In genomic region chr18:70333757-70334156, GRCh38 we compare ENCODE assay signal across 1 cellular context.
TF ChIP-seq lines count a peak whose summit lies in the region.

No MANE protein-coding gene starts in this region.

TF ChIP-seq in A549, 52 proteins besides CTCF, POLR2A, EP300 and RAD21 (continued from another document):
- TF ChIP-seq HOXB13 (CRISPR knock-in tag; IDR thresholded peaks at IDR 0.05; ENCODE audit: low read depth), result no peak
- no peak for TF ChIP-seq ZFP36 (IDR thresholded peaks at IDR 0.05; ENCODE audit: borderline replicate concordance, partially characterized antibody)
- TF ChIP-seq MYC (IDR thresholded peaks at IDR 0.05; ENCODE audit: borderline replicate concordance, low read length), result no peak
- TF ChIP-seq FOXS1 (CRISPR knock-in tag; IDR thresholded peaks at IDR 0.05), result no peak
- TF ChIP-seq RFX5 (IDR thresholded peaks at IDR 0.05), result no peak
- no peak for TF ChIP-seq USF2 (IDR thresholded peaks at IDR 0.05)
- no peak for TF ChIP-seq HOXA7 (CRISPR knock-in tag; IDR thresholded peaks at IDR 0.05)
- TF ChIP-seq ELK1 (IDR thresholded peaks at IDR 0.05; ENCODE audit: low read depth, low read length), result no peak
- TF ChIP-seq CEBPB (IDR thresholded peaks at IDR 0.05), result peak; percentile 57 to 80
- no peak for TF ChIP-seq BHLHE40 (IDR thresholded peaks at IDR 0.05; ENCODE audit: low read depth, low read length)
- TF ChIP-seq, protein P1, sequence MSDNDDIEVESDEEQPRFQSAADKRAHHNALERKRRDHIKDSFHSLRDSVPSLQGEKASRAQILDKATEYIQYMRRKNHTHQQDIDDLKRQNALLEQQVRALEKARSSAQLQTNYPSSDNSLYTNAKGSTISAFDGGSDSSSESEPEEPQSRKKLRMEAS (IDR thresholded peaks at IDR 0.05), result peak; percentile 35; the same call in 1 of the 2 replicates
- no peak for TF ChIP-seq TP53 (CRISPR knock-in tag; IDR thresholded peaks at IDR 0.05)
- TF ChIP-seq JUN (IDR thresholded peaks at IDR 0.05), result peak; percentile 42 to 66; a peak in 4 of 5 replicates
- no peak for TF ChIP-seq KDM1A (IDR thresholded peaks at IDR 0.05; ENCODE audit: low read depth)
- TF ChIP-seq, protein P2, sequence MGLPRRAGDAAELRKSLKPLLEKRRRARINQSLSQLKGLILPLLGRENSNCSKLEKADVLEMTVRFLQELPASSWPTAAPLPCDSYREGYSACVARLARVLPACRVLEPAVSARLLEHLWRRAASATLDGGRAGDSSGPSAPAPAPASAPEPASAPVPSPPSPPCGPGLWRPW (IDR thresholded peaks at IDR 0.05), result peak; percentile 84
- TF ChIP-seq CHD4 (IDR thresholded peaks at IDR 0.05; ENCODE audit: borderline replicate concordance), result no peak
- no peak for TF ChIP-seq FOSB (CRISPR knock-in tag; IDR thresholded peaks at IDR 0.05)
- TF ChIP-seq RNF2 (IDR thresholded peaks at IDR 0.05; ENCODE audit: borderline replicate concordance, low read depth), result no peak
- TF ChIP-seq NR3C1 (IDR thresholded peaks at IDR 0.05), result no peak
- no peak for TF ChIP-seq POLR2AphosphoS2 (conservative IDR thresholded peaks at IDR 0.05; ENCODE audit: low read length)
- TF ChIP-seq, protein P3, sequence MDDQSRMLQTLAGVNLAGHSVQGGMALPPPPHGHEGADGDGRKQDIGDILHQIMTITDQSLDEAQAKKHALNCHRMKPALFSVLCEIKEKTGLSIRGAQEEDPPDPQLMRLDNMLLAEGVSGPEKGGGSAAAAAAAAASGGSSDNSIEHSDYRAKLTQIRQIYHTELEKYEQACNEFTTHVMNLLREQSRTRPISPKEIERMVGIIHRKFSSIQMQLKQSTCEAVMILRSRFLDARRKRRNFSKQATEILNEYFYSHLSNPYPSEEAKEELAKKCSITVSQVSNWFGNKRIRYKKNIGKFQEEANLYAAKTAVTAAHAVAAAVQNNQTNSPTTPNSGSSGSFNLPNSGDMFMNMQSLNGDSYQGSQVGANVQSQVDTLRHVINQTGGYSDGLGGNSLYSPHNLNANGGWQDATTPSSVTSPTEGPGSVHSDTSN (IDR thresholded peaks at IDR 0.05), result no peak
- TF ChIP-seq MAFK (IDR thresholded peaks at IDR 0.05; ENCODE audit: partially characterized antibody), result no peak
- TF ChIP-seq EHF (CRISPR knock-in tag; IDR thresholded peaks at IDR 0.05), result no peak
- no peak for TF ChIP-seq HMGXB4 (CRISPR knock-in tag; IDR thresholded peaks at IDR 0.05; ENCODE audit: borderline replicate concordance)
- TF ChIP-seq EHMT2 (IDR thresholded peaks at IDR 0.05; ENCODE audit: low read depth), result no peak
- no peak for TF ChIP-seq ESRRA (IDR thresholded peaks at IDR 0.05; ENCODE audit: borderline replicate concordance, low read length)
- no peak for TF ChIP-seq CHD2 (IDR thresholded peaks at IDR 0.05; ENCODE audit: low read length, partially characterized antibody)
- TF ChIP-seq HEYL (CRISPR knock-in tag; IDR thresholded peaks at IDR 0.05), result no peak
- TF ChIP-seq KDM5A (IDR thresholded peaks at IDR 0.05), result no peak
- no peak for TF ChIP-seq HDAC2 (IDR thresholded peaks at IDR 0.05)
- TF ChIP-seq, protein P4, sequence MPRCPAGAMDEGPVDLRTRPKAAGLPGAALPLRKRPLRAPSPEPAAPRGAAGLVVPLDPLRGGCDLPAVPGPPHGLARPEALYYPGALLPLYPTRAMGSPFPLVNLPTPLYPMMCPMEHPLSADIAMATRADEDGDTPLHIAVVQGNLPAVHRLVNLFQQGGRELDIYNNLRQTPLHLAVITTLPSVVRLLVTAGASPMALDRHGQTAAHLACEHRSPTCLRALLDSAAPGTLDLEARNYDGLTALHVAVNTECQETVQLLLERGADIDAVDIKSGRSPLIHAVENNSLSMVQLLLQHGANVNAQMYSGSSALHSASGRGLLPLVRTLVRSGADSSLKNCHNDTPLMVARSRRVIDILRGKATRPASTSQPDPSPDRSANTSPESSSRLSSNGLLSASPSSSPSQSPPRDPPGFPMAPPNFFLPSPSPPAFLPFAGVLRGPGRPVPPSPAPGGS (IDR thresholded peaks at IDR 0.05), result no peak
